ENCODE assay signal across 2 cellular contexts in the genomic region with DNA sequence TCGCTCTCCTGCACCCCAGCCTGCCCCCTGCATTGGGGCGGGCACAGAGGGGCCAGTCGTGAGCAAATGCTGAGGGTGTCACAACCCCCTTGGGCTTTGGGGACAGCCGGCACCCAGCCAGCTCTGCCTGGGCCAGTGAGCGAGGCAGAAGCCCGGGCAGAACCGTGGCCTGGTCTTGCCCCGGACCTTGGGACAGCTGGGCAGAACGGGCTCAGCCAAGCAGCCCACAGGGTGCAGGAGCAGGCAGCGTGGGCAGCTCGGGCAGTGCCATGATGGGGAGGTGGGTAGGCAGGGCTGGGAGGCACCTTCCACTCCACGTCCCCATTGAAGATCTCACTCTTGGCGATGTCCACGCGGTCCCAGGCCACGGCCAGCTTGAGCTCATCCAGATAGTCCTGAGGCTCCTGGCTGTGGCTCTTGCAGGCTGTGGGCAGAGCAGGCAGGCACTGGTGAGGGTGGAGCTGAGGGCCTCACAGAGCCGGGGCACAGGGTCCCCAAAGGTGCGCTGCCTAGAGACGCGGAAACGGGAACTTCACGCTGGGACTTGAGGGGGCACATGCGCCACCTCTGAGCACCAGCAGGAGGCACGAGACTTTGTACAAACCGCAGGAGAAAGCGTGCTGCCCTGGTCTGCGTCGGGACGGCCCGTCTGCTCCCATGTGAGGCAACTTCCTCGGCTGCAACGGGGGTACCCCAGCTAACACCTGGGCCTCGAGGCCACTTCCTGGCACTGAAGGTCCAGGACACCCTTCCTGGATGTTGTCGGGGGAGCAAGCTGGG.
TF ChIP-seq lines count a peak whose summit lies in the region.

No MANE protein-coding gene starts in this region.

TF ChIP-seq in IMR-90, 13 proteins besides CTCF, POLR2A, EP300 and RAD21:
- TF ChIP-seq BHLHE40 (IDR thresholded peaks at IDR 0.05; ENCODE audit: low read depth, low read length) (no peak), CHD1 (IDR thresholded peaks at IDR 0.05; ENCODE audit: low read depth, low read length) (no peak), MXI1 (IDR thresholded peaks at IDR 0.05; ENCODE audit: borderline replicate concordance, low read depth, low read length) (no peak), FOS (IDR thresholded peaks at IDR 0.05; ENCODE audit: low read depth, low read length) (no peak), RCOR1 (IDR thresholded peaks at IDR 0.05; ENCODE audit: insufficient replicate concordance, low read length) (no peak), NFE2L2 (IDR thresholded peaks at IDR 0.05; ENCODE audit: low read depth, low read length) (no peak), MAZ (IDR thresholded peaks at IDR 0.05; ENCODE audit: borderline replicate concordance, low read depth, low read length) (no peak), MAFK (IDR thresholded peaks at IDR 0.05; ENCODE audit: low read depth, low read length) (no peak), ELK1 (IDR thresholded peaks at IDR 0.05; ENCODE audit: borderline replicate concordance, low read depth, low read length) (no peak), SMC3 (IDR thresholded peaks at IDR 0.05; ENCODE audit: low read depth, low read length) (no peak)
- TF ChIP-seq, protein P1, sequence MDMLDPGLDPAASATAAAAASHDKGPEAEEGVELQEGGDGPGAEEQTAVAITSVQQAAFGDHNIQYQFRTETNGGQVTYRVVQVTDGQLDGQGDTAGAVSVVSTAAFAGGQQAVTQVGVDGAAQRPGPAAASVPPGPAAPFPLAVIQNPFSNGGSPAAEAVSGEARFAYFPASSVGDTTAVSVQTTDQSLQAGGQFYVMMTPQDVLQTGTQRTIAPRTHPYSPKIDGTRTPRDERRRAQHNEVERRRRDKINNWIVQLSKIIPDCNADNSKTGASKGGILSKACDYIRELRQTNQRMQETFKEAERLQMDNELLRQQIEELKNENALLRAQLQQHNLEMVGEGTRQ (IDR thresholded peaks at IDR 0.05; ENCODE audit: low read depth, low read length) = no peak
TF ChIP-seq in IMR-90: peak in this region for 0.

TF ChIP-seq in H1, 55 proteins besides CTCF, POLR2A, EP300 and RAD21:
- TF ChIP-seq RXRA (IDR thresholded peaks at IDR 0.05; ENCODE audit: insufficient read depth, low read depth, low read length) = no peak
- no peak for TF ChIP-seq PHF8 (conservative IDR thresholded peaks at IDR 0.05; ENCODE audit: low read depth, low read length)
- no peak for TF ChIP-seq CHD1 (IDR thresholded peaks at IDR 0.05; ENCODE audit: low read depth, low read length)
- TF ChIP-seq BACH1 (IDR thresholded peaks at IDR 0.05; ENCODE audit: low read length) = no peak
